ENCODE assay signal across 23 cellular contexts in the genomic region with DNA sequence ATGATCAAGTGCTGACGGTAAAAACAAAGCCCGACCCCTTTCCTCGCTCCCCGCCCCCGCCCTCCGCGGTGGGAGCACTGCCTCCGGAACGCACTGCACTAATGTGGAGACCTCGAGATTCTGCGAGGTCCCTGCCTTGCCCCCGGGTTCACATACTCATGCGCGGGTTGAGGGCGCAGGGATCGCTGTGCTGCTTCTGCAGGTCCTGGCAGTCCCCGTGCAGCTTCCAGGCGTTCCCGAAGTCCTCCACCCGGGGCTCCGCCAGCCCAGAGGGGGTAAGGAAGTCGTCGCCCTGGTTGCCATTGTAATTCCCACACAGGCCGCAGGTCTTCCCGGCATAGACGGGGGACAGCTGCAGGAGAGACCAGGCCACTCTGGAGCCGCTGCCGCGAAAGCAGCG.
A peak's percentile ranks its signal among the peaks of the same experiment; 100 is the strongest.
DNase-seq lines count a peak whose midpoint lies in the region; ATAC-seq and TF ChIP-seq lines count a peak whose summit lies in the region.
"Had no signal": no experiment of that assay in that cellular context is flagged by ENCODE, and none has a peak within 500 bp of the region (broad histone marks: within the 10 kb centered on the region; RNA-seq: fewer than 3 reads in every experiment).

No MANE protein-coding gene starts in this region.

- peaks cover 23% of the 10 kb centered on the region for H3K27me3 Mint-ChIP-seq in neural progenitor cell (ENCODE audit: insufficient read depth, low read depth)

- TF ChIP-seq CTCF in brain microvascular endothelial cell (IDR thresholded peaks at IDR 0.05; ENCODE audit: low read depth, low read length, missing control alignments): peak; percentile 27
- TF ChIP-seq CTCF in neural progenitor cell (IDR thresholded peaks at IDR 0.05): peak; percentile 48

- H3K9ac ChIP-seq in ES-I3 (ENCODE audit: low read depth, low read length) (peak overlapping the region; percentile 77), iPS-20b (ENCODE audit: low read depth, low read length) (peak overlapping the region; percentile 60; the same call in 1 of the 2 replicates), neural progenitor cell (no peak overlapping the region)
- H3K9ac ChIP-seq: BLaER1 treated with 17β-estradiol and CSF1 and Interleukin-3, amounts not matched to agents 10 nM and 100 nM; parathyroid adenoma had no signal

- peaks cover 11% of the 10 kb centered on the region for H3F3A ChIP-seq in neural progenitor cell (ENCODE audit: low read depth)

- ATAC-seq in HG03432 (IDR thresholded peaks at IDR 0.05; ENCODE audit: unreplicated experiment) (no peak), HG02642 (IDR thresholded peaks at IDR 0.05; ENCODE audit: poor library complexity, unreplicated experiment) (no peak), GM19455 (IDR thresholded peaks at IDR 0.05; ENCODE audit: unreplicated experiment) (no peak)
- ATAC-seq: GM12878 had no signal

- peak overlapping the region; percentile 96 for H2AFZ ChIP-seq in neural progenitor cell (replicated peaks)

- peak overlapping the region; percentile 68 for H3K4me3 Mint-ChIP-seq in neural progenitor cell
- H3K4me3 Mint-ChIP-seq: activated CD8-positive, alpha-beta T cell treated with anti-CD3 and anti-CD28 coated beads, Interleukin-2, amount 10 ng/mL, durations not matched to agents 7 days and 5 days; activated naive CD4-positive, alpha-beta T cell treated with anti-CD3 and anti-CD28 coated beads for 36 hours; activated T-cell treated with anti-CD3 and anti-CD28 coated beads, Interleukin-2, amount 50 U/mL, for 4 hours had no signal

- H3K27ac ChIP-seq in brain microvascular endothelial cell: no peak overlapping the region
- H3K27ac ChIP-seq in iPS-20b (ENCODE audit: low read length): no peak overlapping the region
- no peak overlapping the region for H3K27ac ChIP-seq in neural progenitor cell
- H3K27ac ChIP-seq: BLaER1 treated with 17β-estradiol and CSF1 and Interleukin-3, amounts not matched to agents 10 nM and 100 nM; left ventricle myocardium inferior; parathyroid adenoma; transverse colon had no signal

- no peaks in the 10 kb centered on the region for H3K9me3 Mint-ChIP-seq in neural progenitor cell
- H3K9me3 Mint-ChIP-seq: activated naive CD4-positive, alpha-beta T cell treated with anti-CD3 and anti-CD28 coated beads for 36 hours; activated T-cell treated with anti-CD3 and anti-CD28 coated beads, Interleukin-2, amount 50 U/mL, for 4 hours; stimulated activated naive CD8-positive, alpha-beta T cell treated with anti-CD3 and anti-CD28 coated beads, Interleukin-15, amount 100 ng/mL, for 72 hours had no signal

- H3K9me3 ChIP-seq in ES-I3 (ENCODE audit: control insufficient read depth, insufficient read depth, low read length) (no peaks in the 10 kb centered on the region), iPS-20b (ENCODE audit: insufficient read depth, low read depth, low read length) (no peaks in the 10 kb centered on the region), neural progenitor cell (ENCODE audit: low read depth) (no peaks in the 10 kb centered on the region)
- H3K9me3 ChIP-seq: left ventricle myocardium inferior, transverse colon had no signal

- peak overlapping the region; percentile 50 for H3K27ac Mint-ChIP-seq in neural progenitor cell
- H3K27ac Mint-ChIP-seq: activated CD8-positive, alpha-beta T cell treated with anti-CD3 and anti-CD28 coated beads, Interleukin-2, amount 10 ng/mL, durations not matched to agents 7 days and 5 days; activated naive CD4-positive, alpha-beta T cell treated with anti-CD3 and anti-CD28 coated beads for 36 hours had no signal

- peak overlapping the region; percentile 72 for H3K4me2 ChIP-seq in neural progenitor cell

- H3K27me3 ChIP-seq in brain microvascular endothelial cell (replicated peaks) (no peaks in the 10 kb centered on the region), iPS-20b (ENCODE audit: insufficient read depth, low read length) (peaks cover 25% of the 10 kb centered on the region), neural progenitor cell (peaks cover 4% of the 10 kb centered on the region)

- in situ Hi-C loops in brain microvascular endothelial cell (cut with HindIII; ENCODE audit: low pct_ligation_motif_present, low sequenced_read_pairs): no loop called here

- no peaks in the 10 kb centered on the region for H3K36me3 Mint-ChIP-seq in neural progenitor cell

- H3K4me1 ChIP-seq in ES-I3 (ENCODE audit: insufficient read depth, low read length): peaks cover 8% of the 10 kb centered on the region
- H3K4me1 ChIP-seq in iPS-20b (ENCODE audit: insufficient read depth, low read length): peaks cover 11% of the 10 kb centered on the region; the same call in 1 of the 2 replicates
- H3K4me1 ChIP-seq in neural progenitor cell: peaks cover 6% of the 10 kb centered on the region
- H3K4me1 ChIP-seq: parathyroid adenoma had no signal

- H3K36me3 ChIP-seq in ES-I3 (ENCODE audit: insufficient read depth, low read length) (no peaks in the 10 kb centered on the region), brain microvascular endothelial cell (replicated peaks) (no peaks in the 10 kb centered on the region), iPS-20b (ENCODE audit: insufficient read depth, low read depth, low read length) (no peaks in the 10 kb centered on the region), neural progenitor cell (no peaks in the 10 kb centered on the region)
- H3K36me3 ChIP-seq: BLaER1 treated with 17β-estradiol and CSF1 and Interleukin-3, amounts not matched to agents 10 nM and 100 nM; transverse colon had no signal

- H3K79me2 ChIP-seq in neural progenitor cell (ENCODE audit: low read depth): no peaks in the 10 kb centered on the region
- H3K79me2 ChIP-seq: parathyroid adenoma had no signal

- peaks cover 47% of the 10 kb centered on the region for H3K4me1 Mint-ChIP-seq in neural progenitor cell
- H3K4me1 Mint-ChIP-seq: stimulated activated naive CD8-positive, alpha-beta T cell treated with anti-CD3 and anti-CD28 coated beads, Interleukin-15, amount 100 ng/mL, for 72 hours had no signal

- no peak for DNase-seq in brain microvascular endothelial cell
- DNase-seq in neural progenitor cell (ENCODE audit: low spot score): peak; percentile 84
- no peak for DNase-seq in activated CD4-positive, alpha-beta T cell treated with anti-CD3 and anti-CD28 coated beads, Interleukin-2, amount 50 U/mL, for 1 hour
- DNase-seq: activated CD8-positive, alpha-beta T cell treated with anti-CD3 and anti-CD28 coated beads, Interleukin-2, amount 10 ng/mL, durations not matched to agents 7 days and 5 days; activated naive CD4-positive, alpha-beta T cell treated with anti-CD3 and anti-CD28 coated beads for 36 hours; activated T-cell treated with anti-CD3 and anti-CD28 coated beads, Interleukin-2, amount 50 U/mL, for 4 hours; GF-D8; left ventricle myocardium inferior; MM.1S; NCI-H1436 treated with DMSO at 0.1 percent for 48 hours; NCI-H2171 treated with DMSO at 0.1 percent for 48 hours; stimulated activated CD4-positive, alpha-beta T cell treated with anti-CD3 and anti-CD28 coated beads, Interleukin-2, amount 100 ng/mL, for 48 hours; stimulated activated naive CD8-positive, alpha-beta T cell treated with anti-CD3 and anti-CD28 coated beads, Interleukin-15, amount 100 ng/mL, for 72 hours; T-helper 2 cell; transverse colon had no signal

- H4K20me1 ChIP-seq in neural progenitor cell (ENCODE audit: low read depth): no peaks in the 10 kb centered on the region
- H4K20me1 ChIP-seq: BLaER1 treated with 17β-estradiol and CSF1 and Interleukin-3, amounts not matched to agents 10 nM and 100 nM had no signal

- H3K4me3 ChIP-seq in brain microvascular endothelial cell (ENCODE audit: low read depth, low read length) (no peak overlapping the region), iPS-20b (ENCODE audit: low read length) (peak overlapping the region; percentile 61), neural progenitor cell (peak overlapping the region; percentile 39)
- H3K4me3 ChIP-seq: BLaER1 treated with 17β-estradiol and CSF1 and Interleukin-3, amounts not matched to agents 10 nM and 100 nM; GM12878; transverse colon had no signal
